ENCODE assay signal across 15 cellular contexts in genomic region chr10:87053121-87053520, GRCh38. TPM values are rescaled to one million over a fixed set of nuclear protein-coding genes. Genes with fewer than 3 reads are reported as not detected.
DNase-seq lines count a peak whose midpoint lies in the region; ATAC-seq and TF ChIP-seq lines count a peak whose summit lies in the region.
"Had no signal": no experiment of that assay in that cellular context is flagged by ENCODE, and none has a peak within 500 bp of the region (broad histone marks: within the 10 kb centered on the region; RNA-seq: fewer than 3 reads in every experiment).

No MANE protein-coding gene starts in this region.

- peaks cover 3% of the 10 kb centered on the region for H3K4me1 ChIP-seq in testis
- no peaks in the 10 kb centered on the region for H3K4me1 ChIP-seq in H9 (ENCODE audit: insufficient read depth, low read length)

- H3K4ac ChIP-seq in H9 (ENCODE audit: low read depth, low read length): no peak overlapping the region

- H2AFZ ChIP-seq in H9 (ENCODE audit: low read length): no peak overlapping the region

- 59 to 60% methylated on average over 3 of the region's 3 CpGs for WGBS in testis, 2 donors
- WGBS in H9 (ENCODE audit: extremely low coverage, insufficient read length, low lambda C conversion rate): no CpG with 5 or more reads among the region's 3 CpGs

- no peak overlapping the region for H3K14ac ChIP-seq in H9 (ENCODE audit: insufficient read depth, low read length)

- intact Hi-C loops in testis (cut with DNase I; ENCODE audit: low total_unique reads): no loop called here

- H2BK20ac ChIP-seq in H9 (ENCODE audit: low read depth, low read length, poor library complexity, severe bottlenecking): no peak overlapping the region

- no peak overlapping the region for H3T11ph ChIP-seq in H9 (ENCODE audit: low read length)

- no peak for TF ChIP-seq POLR2A in testis (IDR thresholded peaks at IDR 0.05)

- no peaks in the 10 kb centered on the region for H3K4me1 Mint-ChIP-seq in activated T-cell treated with anti-CD3 and anti-CD28 coated beads, Interleukin-2, amount 50 U/mL, for 72 hours (ENCODE audit: low read depth)
- H3K4me1 Mint-ChIP-seq in H9: no peaks in the 10 kb centered on the region
- H3K4me1 Mint-ChIP-seq in progenitor cell of endocrine pancreas (ENCODE audit: low read depth): no peaks in the 10 kb centered on the region
- H3K4me1 Mint-ChIP-seq: CD14-positive monocyte had no signal

- H3K36me3 ChIP-seq in testis (ENCODE audit: low read depth, missing control alignments): no peaks in the 10 kb centered on the region

- no peaks in the 10 kb centered on the region for H3K79me2 ChIP-seq in H9 (ENCODE audit: insufficient read depth, low read length)

- H3K4me3 Mint-ChIP-seq in activated T-cell treated with anti-CD3 and anti-CD28 coated beads, Interleukin-2, amount 50 U/mL, for 72 hours: no peak overlapping the region
- H3K4me3 Mint-ChIP-seq in H9: no peak overlapping the region
- H3K4me3 Mint-ChIP-seq in progenitor cell of endocrine pancreas (ENCODE audit: low read depth): no peak overlapping the region
- H3K4me3 Mint-ChIP-seq: CD14-positive monocyte had no signal

- H2BK12ac ChIP-seq in H9 (ENCODE audit: insufficient read length, low read depth, low read length): no peak overlapping the region

- no peaks in the 10 kb centered on the region for H3K23me2 ChIP-seq in H9 (ENCODE audit: insufficient read length, low read depth, low read length, poor library complexity, severe bottlenecking)

- no peak overlapping the region for H3K9ac ChIP-seq in H9 (ENCODE audit: extremely low read depth, insufficient read length, low read length)

- no peak for ATAC-seq in activated T-cell treated with anti-CD3 and anti-CD28 coated beads, Interleukin-2, amount 50 U/mL, for 72 hours (replicated peaks in 1 of 2)

- H3K56ac ChIP-seq in H9 (ENCODE audit: insufficient read length, low read depth, low read length): no peak overlapping the region

- peaks cover 7 to 15% of the 10 kb centered on the region in 2 donors for H3K36me3 Mint-ChIP-seq in activated T-cell treated with anti-CD3 and anti-CD28 coated beads, Interleukin-2, amount 50 U/mL, for 72 hours (ENCODE audit: insufficient read depth in 2 of 2)
- H3K36me3 Mint-ChIP-seq in H9 (ENCODE audit: insufficient read depth in 1 of 3, low read depth in 3 of 3) (peaks cover 19 to 56% (median 36%) of the 10 kb centered on the region in 3 experiments; a peak in 6 of 7 replicates), progenitor cell of endocrine pancreas (ENCODE audit: insufficient read depth) (peaks cover 14% of the 10 kb centered on the region)

- H3K27ac Mint-ChIP-seq in activated T-cell treated with anti-CD3 and anti-CD28 coated beads, Interleukin-2, amount 50 U/mL, for 72 hours: no peak overlapping the region
- H3K27ac Mint-ChIP-seq in H9 (no peak overlapping the region), progenitor cell of endocrine pancreas (no peak overlapping the region)
- H3K27ac Mint-ChIP-seq: activated T-helper 2 cell treated with anti-CD3 and anti-CD28 coated beads, Interferon-gamma antibody, Interleukin-2, Interleukin-4, amounts not matched to agents 10 μg/mL and 5 μg/mL and 100 μg/mL, durations not matched to agents 14 hours and 24 hours and 36 hours had no signal

- H4K91ac ChIP-seq in H9 (ENCODE audit: insufficient read length, low read depth, low read length): no peak overlapping the region

- H3K4me3 ChIP-seq in testis: no peak overlapping the region

- H4K20me1 ChIP-seq in H9 (ENCODE audit: control insufficient read depth, insufficient read depth, insufficient read length): no peaks in the 10 kb centered on the region

- H3K23ac ChIP-seq in H9 (ENCODE audit: insufficient read length, low read depth, low read length): no peak overlapping the region

- peak overlapping the region; percentile 93 for H3K27ac ChIP-seq in caudate nucleus (ENCODE audit: low read depth, low read length)
- peak overlapping the region; percentile 82 for H3K27ac ChIP-seq in layer of hippocampus (ENCODE audit: low read depth, low read length)
- peak overlapping the region in 1 of 2 donors; percentile 33 for H3K27ac ChIP-seq in testis
- H3K27ac ChIP-seq in H9 (ENCODE audit: insufficient read length, low read depth, low read length): no peak overlapping the region

- H3K9me3 Mint-ChIP-seq in activated T-cell treated with anti-CD3 and anti-CD28 coated beads, Interleukin-2, amount 50 U/mL, for 72 hours: no peaks in the 10 kb centered on the region
- no peaks in the 10 kb centered on the region for H3K9me3 Mint-ChIP-seq in H9
- H3K9me3 Mint-ChIP-seq in progenitor cell of endocrine pancreas (ENCODE audit: low read depth): no peaks in the 10 kb centered on the region
- H3K9me3 Mint-ChIP-seq: activated T-helper 2 cell treated with anti-CD3 and anti-CD28 coated beads, Interferon-gamma antibody, Interleukin-2, Interleukin-4, amounts not matched to agents 10 μg/mL and 5 μg/mL and 100 μg/mL, durations not matched to agents 14 hours and 24 hours and 36 hours; CD14-positive monocyte had no signal

- H4K8ac ChIP-seq in H9 (replicated peaks; ENCODE audit: insufficient read length, low read depth, low read length): no peak overlapping the region

- no peak overlapping the region for H3K4me2 ChIP-seq in H9 (ENCODE audit: insufficient read depth, insufficient read length, low read length)

- DNase-seq in NCI-H2081 (lab: John Stamatoyannopoulos, UW) (peak; percentile 18 to 70), caudate nucleus (lab: John Stamatoyannopoulos, UW) (peak in 52 of 61 donors; percentile 7 to 85 (median 54)), testis (peak; percentile 66), H9 (no peak), progenitor cell of endocrine pancreas (ENCODE audit: low spot score, unreplicated experiment) (no peak)
- no peak for DNase-seq in activated T-cell treated with anti-CD3 and anti-CD28 coated beads, Interleukin-2, amount 50 U/mL, for 72 hours
- DNase-seq: effector CD8-positive, alpha-beta T cell; foreskin fibroblast; NCI-H524 treated with DMSO at 0.1 percent for 48 hours; RPMI8226; stimulated activated CD4-positive, alpha-beta T cell treated with anti-CD3 and anti-CD28 coated beads, Interleukin-1b, Interleukin-23, amount 100 ng/mL, for 48 hours had no signal

- H2BK120ac ChIP-seq in H9 (ENCODE audit: low read depth, low read length, poor library complexity, severe bottlenecking): no peak overlapping the region

- no peak overlapping the region for H3K18ac ChIP-seq in H9 (ENCODE audit: insufficient read length, low read depth, low read length)

- H3K27me3 ChIP-seq in layer of hippocampus (ENCODE audit: control insufficient read depth, insufficient read depth, low read length) (no peaks in the 10 kb centered on the region), testis (no peaks in the 10 kb centered on the region), H9 (ENCODE audit: insufficient read depth, low read length) (no peaks in the 10 kb centered on the region)

- H2AK5ac ChIP-seq in H9 (ENCODE audit: insufficient read length, low read length): no peak overlapping the region

- H3K79me1 ChIP-seq in H9 (ENCODE audit: insufficient read depth, low read depth, low read length, poor library complexity, severe bottlenecking): no peaks in the 10 kb centered on the region

- H3K9me3 ChIP-seq in testis (no peaks in the 10 kb centered on the region), H9 (ENCODE audit: control insufficient read depth, low read depth, low read length) (no peaks in the 10 kb centered on the region)

- no peaks in the 10 kb centered on the region for H3K27me3 Mint-ChIP-seq in activated T-cell treated with anti-CD3 and anti-CD28 coated beads, Interleukin-2, amount 50 U/mL, for 72 hours (ENCODE audit: low read depth)
- H3K27me3 Mint-ChIP-seq in H9 (ENCODE audit: low read depth): no peaks in the 10 kb centered on the region
- no peaks in the 10 kb centered on the region for H3K27me3 Mint-ChIP-seq in progenitor cell of endocrine pancreas

- no peak overlapping the region for H4K5ac ChIP-seq in H9 (ENCODE audit: insufficient read length, low read depth, low read length)

- H2BK15ac ChIP-seq in H9 (ENCODE audit: low read depth, low read length): no peak overlapping the region

- H2BK5ac ChIP-seq in H9 (ENCODE audit: insufficient read length, low read length): no peak overlapping the region

- no peak for TF ChIP-seq CTCF in testis (IDR thresholded peaks at IDR 0.05)
- no peak for TF ChIP-seq CTCF in H9 (conservative IDR thresholded peaks at IDR 0.05)
- TF ChIP-seq CTCF in progenitor cell of endocrine pancreas (IDR thresholded peaks at IDR 0.05; ENCODE audit: unreplicated experiment): no peak

RNA-seq across cellular contexts. Expression of gene FAM25A, which starts 33.0 kb away (rescaled TPM):
- total RNA-seq in testis: not detected
- polyA plus RNA-seq in testis (ENCODE audit: insufficient read depth, low read depth, low replicate concordance): not detected
- total RNA-seq in activated T-cell treated with anti-CD3 and anti-CD28 coated beads, Interleukin-2, amount 50 U/mL, for 72 hours: not detected
- not detected in 2 replicates for total RNA-seq in H9 (2021)
- total RNA-seq in progenitor cell of endocrine pancreas: not detected in 2 replicates
- total RNA-seq: activated T-helper 2 cell treated with anti-CD3 and anti-CD28 coated beads, Interferon-gamma antibody, Interleukin-2, Interleukin-4, amounts not matched to agents 10 μg/mL and 5 μg/mL and 100 μg/mL, durations not matched to agents 14 hours and 24 hours and 36 hours; pulmonary artery endothelial cell had no signal
- polyA plus RNA-seq: CD14-positive monocyte had no signal

RNA-seq across cellular contexts. Expression of gene GLUD1, which starts 41.5 kb away (rescaled TPM):
- total RNA-seq in testis: 10 to 100 TPM; 62.5 to 64.4 TPM
- polyA plus RNA-seq in testis (ENCODE audit: insufficient read depth, low read depth, low replicate concordance): 51.9 TPM
- total RNA-seq in activated T-cell treated with anti-CD3 and anti-CD28 coated beads, Interleukin-2, amount 50 U/mL, for 72 hours: 100 to 1,000 TPM; 123 to 160 TPM
- 101 and 102 TPM in 2 replicates for total RNA-seq in H9 (2021)
- 69.5 and 72.4 TPM in 2 replicates for total RNA-seq in progenitor cell of endocrine pancreas

RNA-seq across cellular contexts. Expression of gene SHLD2, which starts 41.9 kb away (rescaled TPM):
- 10 to 100 TPM; 16.9 to 19.1 TPM for total RNA-seq in testis
- polyA plus RNA-seq in testis (ENCODE audit: insufficient read depth, low read depth, low replicate concordance): 12.9 TPM
- 10 to 100 TPM; 28.7 to 33.3 TPM for total RNA-seq in activated T-cell treated with anti-CD3 and anti-CD28 coated beads, Interleukin-2, amount 50 U/mL, for 72 hours
- total RNA-seq in H9 (2021): 25.9 and 27.8 TPM in 2 replicates
- 18.9 and 19.2 TPM in 2 replicates for total RNA-seq in progenitor cell of endocrine pancreas

Comparison
In these comparisons a context has a peak if more than half of its experiments do, and no peak if none do; other contexts are left out.
1. DNase-seq: peak in NCI-H2081 (2 of 2), caudate nucleus (52 of 61) and testis (single experiment); none in activated T-cell treated with anti-CD3 and anti-CD28 coated beads, Interleukin-2, amount 50 U/mL, for 72 hours (0 of 2), H9 (single experiment) and progenitor cell of endocrine pancreas (single experiment).